23 cellular contexts compared by ENCODE assay signal in the genomic region with DNA sequence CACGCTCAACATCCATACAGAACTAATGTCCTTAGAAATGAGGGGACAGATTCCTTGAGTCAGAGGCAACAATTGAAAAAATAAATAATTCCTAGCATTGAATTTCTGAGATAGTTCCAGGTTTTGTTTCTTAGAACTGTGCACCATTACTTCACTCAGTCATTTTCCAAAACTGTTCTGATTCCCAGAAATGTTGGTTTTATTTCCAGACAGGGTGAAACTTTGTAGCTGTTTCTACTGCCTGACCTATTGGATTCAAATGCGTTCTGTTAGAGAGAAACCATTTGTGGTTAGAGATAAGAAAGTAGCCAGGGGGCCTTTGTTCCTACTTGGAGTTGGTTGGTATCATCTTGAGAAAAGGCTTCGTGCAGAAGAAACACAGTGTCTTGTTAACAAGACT. TPM values are rescaled to one million over a fixed set of nuclear protein-coding genes. Genes with fewer than 3 reads are reported as not detected.
DNase-seq lines count a peak whose midpoint lies in the region; ATAC-seq and TF ChIP-seq lines count a peak whose summit lies in the region.
"Had no signal": no experiment of that assay in that cellular context is flagged by ENCODE, and none has a peak within 500 bp of the region (broad histone marks: within the 10 kb centered on the region; RNA-seq: fewer than 3 reads in every experiment).

No MANE protein-coding gene starts in this region.

- TF ChIP-seq CTCF in fibroblast of lung (conservative IDR thresholded peaks at IDR 0.05 in 1 of 2, IDR thresholded peaks at IDR 0.05 in 1 of 2; ENCODE audit: low read depth in 1 of 2, low read length in 2 of 2) (no peak), MM.1S (IDR thresholded peaks at IDR 0.05; ENCODE audit: low read length) (no peak)

- H3K27ac Mint-ChIP-seq in CD8-positive, alpha-beta memory T cell: peak overlapping the region in 2 of 8 donors; percentile 42 to 63
- H3K27ac Mint-ChIP-seq: activated CD4-positive, alpha-beta T cell treated with anti-CD3 and anti-CD28 coated beads, Interleukin-2, amount 10 ng/mL, durations not matched to agents 7 days and 5 days; GM23338; naive B cell had no signal

- no peaks in the 10 kb centered on the region for H3K36me3 Mint-ChIP-seq in CD8-positive, alpha-beta memory T cell
- H3K36me3 Mint-ChIP-seq: naive B cell had no signal

- H3K9me3 Mint-ChIP-seq in CD8-positive, alpha-beta memory T cell: no peaks in the 10 kb centered on the region
- H3K9me3 Mint-ChIP-seq: activated CD4-positive, alpha-beta T cell treated with anti-CD3 and anti-CD28 coated beads, Interleukin-2, amount 10 ng/mL, durations not matched to agents 7 days and 5 days; GM23338; naive B cell had no signal

- no peaks in the 10 kb centered on the region for H3K36me3 ChIP-seq in fibroblast of lung (ENCODE audit: control insufficient read depth, insufficient read depth, low read length)
- peaks cover 19 to 20% of the 10 kb centered on the region in 2 donors for H3K36me3 ChIP-seq in muscle layer of duodenum (ENCODE audit: control insufficient read depth in 1 of 2, insufficient read depth in 2 of 2, low read length in 2 of 2)
- H3K36me3 ChIP-seq in MM.1S (replicated peaks; ENCODE audit: insufficient read depth, low read length): peaks cover 11% of the 10 kb centered on the region
- H3K36me3 ChIP-seq in CD8-positive, alpha-beta memory T cell (ENCODE audit: insufficient read depth, low read length): no peaks in the 10 kb centered on the region
- H3K36me3 ChIP-seq: BE2C, MG63 had no signal

- H3K4me3 ChIP-seq in fibroblast of lung (replicated peaks in 1 of 4; ENCODE audit: control extremely low read depth in 1 of 4, insufficient read depth in 1 of 4, low read depth in 3 of 4, low read length in 4 of 4) (no peak overlapping the region), muscle layer of duodenum (ENCODE audit: low read depth in 1 of 2, low read length in 2 of 2) (no peak overlapping the region), MM.1S (ENCODE audit: low read length) (no peak overlapping the region)
- H3K4me3 ChIP-seq in CD8-positive, alpha-beta memory T cell (ENCODE audit: low read length): no peak overlapping the region
- H3K4me3 ChIP-seq: GM23338, MG63 had no signal

- H3K9me2 ChIP-seq in MM.1S (replicated peaks; ENCODE audit: insufficient read depth, low read length): no peaks in the 10 kb centered on the region
- H3K9me2 ChIP-seq: SK-N-SH had no signal

- ATAC-seq in Right ventricle myocardium inferior: peak; percentile 24
- ATAC-seq: GM23338 had no signal

- POLR2A ChIA-PET in CD8-positive, alpha-beta memory T cell (lab: Charles Lee): no interaction called here

- H3K27ac ChIP-seq in fibroblast of lung (ENCODE audit: insufficient read depth, low read length) (no peak overlapping the region), muscle layer of duodenum (ENCODE audit: low read length) (peak overlapping the region; percentile 10), MM.1S (ENCODE audit: low read length) (no peak overlapping the region)
- no peak overlapping the region for H3K27ac ChIP-seq in CD8-positive, alpha-beta memory T cell (ENCODE audit: low read depth, low read length)
- H3K27ac ChIP-seq: 22Rv1, parathyroid adenoma had no signal

- H3K79me2 ChIP-seq in fibroblast of lung (ENCODE audit: control insufficient read depth, insufficient read depth, low read length) (no peaks in the 10 kb centered on the region), MM.1S (ENCODE audit: low read length) (peaks cover 6% of the 10 kb centered on the region; the same call in 1 of the 2 replicates)
- H3K79me2 ChIP-seq: parathyroid adenoma had no signal

- H3K9me3 ChIP-seq in fibroblast of lung (ENCODE audit: control insufficient read depth, insufficient read depth, low read depth, low read length) (no peaks in the 10 kb centered on the region), muscle layer of duodenum (ENCODE audit: control insufficient read depth in 1 of 2, low read length in 2 of 2) (no peaks in the 10 kb centered on the region), MM.1S (replicated peaks; ENCODE audit: insufficient read depth, low read length) (no peaks in the 10 kb centered on the region)
- H3K9me3 ChIP-seq in CD8-positive, alpha-beta memory T cell (ENCODE audit: low read length): no peaks in the 10 kb centered on the region
- H3K9me3 ChIP-seq: BE2C, MG63, SK-N-SH had no signal

- CTCF ChIA-PET in CD8-positive, alpha-beta memory T cell (lab: Charles Lee): no interaction called here

- H3K4me1 Mint-ChIP-seq in CD8-positive, alpha-beta memory T cell: no peaks in the 10 kb centered on the region
- H3K4me1 Mint-ChIP-seq: activated CD4-positive, alpha-beta T cell treated with anti-CD3 and anti-CD28 coated beads, Interleukin-2, amount 10 ng/mL, durations not matched to agents 7 days and 5 days; naive B cell had no signal

- H2AFZ ChIP-seq in fibroblast of lung (ENCODE audit: low read length): no peak overlapping the region
- no peak overlapping the region for H2AFZ ChIP-seq in MM.1S (ENCODE audit: low read length)
- H2AFZ ChIP-seq: GM23338, parathyroid adenoma had no signal

- H3K4me3 Mint-ChIP-seq in CD8-positive, alpha-beta memory T cell: no peak overlapping the region
- H3K4me3 Mint-ChIP-seq: activated CD4-positive, alpha-beta T cell treated with anti-CD3 and anti-CD28 coated beads, Interleukin-2, amount 10 ng/mL, durations not matched to agents 7 days and 5 days; GM23338; naive B cell had no signal

- H3K27me3 ChIP-seq in fibroblast of lung (ENCODE audit: control insufficient read depth, insufficient read depth, low read length) (no peaks in the 10 kb centered on the region), muscle layer of duodenum (ENCODE audit: low read depth, low read length) (no peaks in the 10 kb centered on the region), MM.1S (replicated peaks; ENCODE audit: insufficient read depth, low read length) (no peaks in the 10 kb centered on the region)
- H3K27me3 ChIP-seq in CD8-positive, alpha-beta memory T cell (ENCODE audit: insufficient read depth, low read length, poor library complexity, severe bottlenecking): no peaks in the 10 kb centered on the region
- H3K27me3 ChIP-seq: BE2C, MG63 had no signal

- H3K9ac ChIP-seq in fibroblast of lung (ENCODE audit: insufficient read depth, low read length): no peak overlapping the region
- H3K9ac ChIP-seq in MM.1S (ENCODE audit: low read length): no peak overlapping the region
- H3K9ac ChIP-seq: parathyroid adenoma, SK-N-SH had no signal

- peaks cover 6% of the 10 kb centered on the region in 2 donors for H3K27me3 Mint-ChIP-seq in CD8-positive, alpha-beta memory T cell

- no peaks in the 10 kb centered on the region for H4K20me1 ChIP-seq in fibroblast of lung (ENCODE audit: control insufficient read depth, extremely low read depth, insufficient read depth, low read length)
- H4K20me1 ChIP-seq in MM.1S (ENCODE audit: insufficient read depth, low read length): no peaks in the 10 kb centered on the region

- H3K4me2 ChIP-seq in fibroblast of lung (ENCODE audit: extremely low read depth, insufficient read depth, low read length) (no peak overlapping the region), MM.1S (ENCODE audit: low read depth, low read length) (no peak overlapping the region)
- H3K4me2 ChIP-seq: GM23338, SK-N-SH had no signal

- DNase-seq in Right ventricle myocardium inferior (ENCODE audit: missing footprints) (no peak), cardiac septum (ENCODE audit: low spot score) (no peak), fibroblast of lung (ENCODE audit: low read depth in 2 of 2) (peak; percentile 63 to 78), MM.1S (no peak), GF-D8 (lab: John Stamatoyannopoulos, UW) (no peak), NCI-H2029 (lab: John Stamatoyannopoulos, UW) (no peak)
- no peak for DNase-seq in CD8-positive, alpha-beta memory T cell
- DNase-seq: activated CD4-positive, alpha-beta T cell treated with anti-CD3 and anti-CD28 coated beads, Interleukin-2, amount 10 ng/mL, durations not matched to agents 7 days and 5 days; activated CD8-positive, alpha-beta memory T cell treated with anti-CD3 and anti-CD28 coated beads, Interleukin-2, amount 50 U/mL, for 48 hours; activated gamma-delta T cell treated with Interleukin-2 at 50 U/mL for 16 hours; BE2C; DMS153; MG63; naive B cell; NCI-H1930; NCI-H524; SK-N-SH; stimulated activated CD4-positive, alpha-beta T cell treated with anti-CD3 and anti-CD28 coated beads, Interleukin-4, amount 100 ng/mL, for 1 hour; substantia nigra had no signal

- no peaks in the 10 kb centered on the region for H3F3A ChIP-seq in MM.1S (ENCODE audit: insufficient read depth, low read length)

- intact Hi-C loops in Right ventricle myocardium inferior (cut with DNase I): no loop called here
- intact Hi-C loops in cardiac septum (cut with DNase I): no loop called here

- H3K4me1 ChIP-seq in fibroblast of lung (ENCODE audit: control insufficient read depth, extremely low read depth, insufficient read depth, low read length): peaks cover 14% of the 10 kb centered on the region
- peaks cover 3 to 12% of the 10 kb centered on the region in 2 donors for H3K4me1 ChIP-seq in muscle layer of duodenum (ENCODE audit: control insufficient read depth in 1 of 2, insufficient read depth in 2 of 2, low read length in 2 of 2)
- no peaks in the 10 kb centered on the region for H3K4me1 ChIP-seq in MM.1S (ENCODE audit: low read length)
- H3K4me1 ChIP-seq in CD8-positive, alpha-beta memory T cell (ENCODE audit: insufficient read depth, low read length): no peaks in the 10 kb centered on the region
- H3K4me1 ChIP-seq: BE2C, parathyroid adenoma had no signal

RNA-seq across cellular contexts. Expression of a gene that starts 8.1 kb away (rescaled TPM):
- 33.0 TPM for total RNA-seq in Right ventricle myocardium inferior
- 45.5 TPM for total RNA-seq in cardiac septum
- 97.3 and 120 TPM in 2 replicates for total RNA-seq in fibroblast of lung
- polyA plus RNA-seq in fibroblast of lung: 18.7 and 30.3 TPM in 2 replicates
- polyA plus RNA-seq in fibroblast of lung (2012): 20.9 and 34.2 TPM in 2 replicates
- 58.2 and 85.1 TPM in 2 replicates for polyA minus RNA-seq in fibroblast of lung (ENCODE audit: low replicate concordance)
- under 1 TPM in 1 of 2 experiments, not detected in 1; 0.11 TPM for total RNA-seq in CD8-positive, alpha-beta memory T cell
- not detected for polyA plus RNA-seq in CD8-positive, alpha-beta memory T cell

RNA-seq across cellular contexts. Expression of a gene that starts 14.1 kb away (rescaled TPM):
- total RNA-seq in Right ventricle myocardium inferior (13.7 TPM), cardiac septum (14.9 TPM), fibroblast of lung (14.6 and 23.0 TPM in 2 replicates)
- polyA plus RNA-seq in fibroblast of lung: 10.9 and 16.0 TPM in 2 replicates
- polyA plus RNA-seq in fibroblast of lung (2012): 11.3 and 14.5 TPM in 2 replicates
- 0.44 and 0.75 TPM in 2 replicates for polyA minus RNA-seq in fibroblast of lung (ENCODE audit: low replicate concordance)
- 10 to 100 TPM; 36.1 to 37.2 TPM for total RNA-seq in CD8-positive, alpha-beta memory T cell
- polyA plus RNA-seq in CD8-positive, alpha-beta memory T cell: 49.1 TPM

RNA-seq across cellular contexts. Expression of a gene that starts 27.1 kb away (rescaled TPM):
- total RNA-seq in Right ventricle myocardium inferior (91.5 TPM), cardiac septum (47.5 TPM), fibroblast of lung (5.4 and 11.4 TPM in 2 replicates)
- 2.5 and 6.4 TPM in 2 replicates for polyA plus RNA-seq in fibroblast of lung
- 3.5 and 8.7 TPM in 2 replicates for polyA plus RNA-seq in fibroblast of lung (2012)
- 3.7 and 8.6 TPM in 2 replicates for polyA minus RNA-seq in fibroblast of lung (ENCODE audit: low replicate concordance)
- 1 to 10 TPM; 2.8 TPM for total RNA-seq in CD8-positive, alpha-beta memory T cell
- 0.85 TPM for polyA plus RNA-seq in CD8-positive, alpha-beta memory T cell

Comparison
In these comparisons a context has a peak if more than half of its experiments do, and no peak if none do; other contexts are left out.
1. DNase-seq: peak in fibroblast of lung (2 of 2); none in Right ventricle myocardium inferior (single experiment), cardiac septum (single experiment), MM.1S (single experiment), GF-D8 (single experiment), CD8-positive, alpha-beta memory T cell (0 of 5) and NCI-H2029 (single experiment).
2. RNA of a gene that starts 8.1 kb away (total RNA-seq): 97.3 to 120 TPM in fibroblast of lung, 45.5 TPM in cardiac septum (single experiment) and 33.0 TPM in Right ventricle myocardium inferior (single experiment); 0.11 TPM in CD8-positive, alpha-beta memory T cell; every median in the first group is over 10 times any median in the second.